1 cellular context compared by ENCODE assay signal in genomic region chr11:117143871-117144476, GRCh38.
TF ChIP-seq lines count a peak whose summit lies in the region.

A gene with protein sequence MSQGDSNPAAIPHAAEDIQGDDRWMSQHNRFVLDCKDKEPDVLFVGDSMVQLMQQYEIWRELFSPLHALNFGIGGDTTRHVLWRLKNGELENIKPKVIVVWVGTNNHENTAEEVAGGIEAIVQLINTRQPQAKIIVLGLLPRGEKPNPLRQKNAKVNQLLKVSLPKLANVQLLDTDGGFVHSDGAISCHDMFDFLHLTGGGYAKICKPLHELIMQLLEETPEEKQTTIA (plus strand): TSS chr11:117144287. CDS start chr11:117152448, 8,161 bp downstream.

TF ChIP-seq in HepG2, 621 proteins besides CTCF, POLR2A, EP300 and RAD21 (continued from another document and continues in another):
- TF ChIP-seq, protein P1, sequence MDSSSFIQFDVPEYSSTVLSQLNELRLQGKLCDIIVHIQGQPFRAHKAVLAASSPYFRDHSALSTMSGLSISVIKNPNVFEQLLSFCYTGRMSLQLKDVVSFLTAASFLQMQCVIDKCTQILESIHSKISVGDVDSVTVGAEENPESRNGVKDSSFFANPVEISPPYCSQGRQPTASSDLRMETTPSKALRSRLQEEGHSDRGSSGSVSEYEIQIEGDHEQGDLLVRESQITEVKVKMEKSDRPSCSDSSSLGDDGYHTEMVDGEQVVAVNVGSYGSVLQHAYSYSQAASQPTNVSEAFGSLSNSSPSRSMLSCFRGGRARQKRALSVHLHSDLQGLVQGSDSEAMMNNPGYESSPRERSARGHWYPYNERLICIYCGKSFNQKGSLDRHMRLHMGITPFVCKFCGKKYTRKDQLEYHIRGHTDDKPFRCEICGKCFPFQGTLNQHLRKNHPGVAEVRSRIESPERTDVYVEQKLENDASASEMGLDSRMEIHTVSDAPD (CRISPR knock-in tag; IDR thresholded peaks at IDR 0.05), result no peak
- TF ChIP-seq ERF (CRISPR knock-in tag; IDR thresholded peaks at IDR 0.05), result peak; percentile 77; the same call in 1 of the 2 replicates
- peak; percentile 89; the same call in 1 of the 2 replicates for TF ChIP-seq MXD4 (CRISPR knock-in tag; IDR thresholded peaks at IDR 0.05)
- TF ChIP-seq ADNP (CRISPR knock-in tag; IDR thresholded peaks at IDR 0.05), result no peak
- TF ChIP-seq THRA (CRISPR knock-in tag; IDR thresholded peaks at IDR 0.05; ENCODE audit: borderline replicate concordance), result peak; percentile 50; the same call in 1 of the 2 replicates
- TF ChIP-seq PAX8 (CRISPR knock-in tag; IDR thresholded peaks at IDR 0.05; ENCODE audit: borderline replicate concordance), result no peak; the same call in 1 of the 2 replicates
- TF ChIP-seq ZIK1 (CRISPR knock-in tag; IDR thresholded peaks at IDR 0.05; ENCODE audit: borderline replicate concordance, low read depth), result no peak; the same call in 1 of the 2 replicates
- TF ChIP-seq TBX3 (IDR thresholded peaks at IDR 0.05; ENCODE audit: borderline replicate concordance), result 0 out of 2 replicates have a peak, but pooled peaks have one; percentile 29
- no peak for TF ChIP-seq NR2F6 (IDR thresholded peaks at IDR 0.05)
- peak; percentile 26; the same call in 1 of the 2 replicates for TF ChIP-seq NR2F6 (CRISPR knock-in tag; IDR thresholded peaks at IDR 0.05)
- no peak for TF ChIP-seq ZNF24 (IDR thresholded peaks at IDR 0.05)
- TF ChIP-seq, protein P2, sequence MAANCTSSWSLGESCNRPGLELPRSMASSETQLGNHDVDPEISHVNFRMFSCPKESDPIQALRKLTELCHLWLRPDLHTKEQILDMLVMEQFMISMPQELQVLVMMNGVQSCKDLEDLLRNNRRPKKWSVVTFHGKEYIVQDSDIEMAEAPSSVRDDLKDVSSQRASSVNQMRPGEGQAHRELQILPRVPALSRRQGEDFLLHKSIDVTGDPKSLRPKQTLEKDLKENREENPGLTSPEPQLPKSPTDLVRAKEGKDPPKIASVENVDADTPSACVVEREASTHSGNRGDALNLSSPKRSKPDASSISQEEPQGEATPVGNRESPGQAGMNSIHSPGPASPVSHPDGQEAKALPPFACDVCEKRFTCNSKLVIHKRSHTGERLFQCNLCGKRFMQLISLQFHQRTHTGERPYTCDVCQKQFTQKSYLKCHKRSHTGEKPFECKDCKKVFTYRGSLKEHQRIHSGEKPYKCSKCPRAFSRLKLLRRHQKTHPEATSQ (CRISPR knock-in tag; IDR thresholded peaks at IDR 0.05; ENCODE audit: borderline replicate concordance), result no peak
- peak; percentile 85 for TF ChIP-seq CAMTA2 (CRISPR knock-in tag; IDR thresholded peaks at IDR 0.05; ENCODE audit: borderline replicate concordance)
- no peak for TF ChIP-seq ZNF296 (CRISPR knock-in tag; conservative IDR thresholded peaks at IDR 0.05)
- peak; percentile 48; the same call in 1 of the 2 replicates for TF ChIP-seq SOX5 (CRISPR knock-in tag; IDR thresholded peaks at IDR 0.05; ENCODE audit: borderline replicate concordance)
- TF ChIP-seq, protein P3, sequence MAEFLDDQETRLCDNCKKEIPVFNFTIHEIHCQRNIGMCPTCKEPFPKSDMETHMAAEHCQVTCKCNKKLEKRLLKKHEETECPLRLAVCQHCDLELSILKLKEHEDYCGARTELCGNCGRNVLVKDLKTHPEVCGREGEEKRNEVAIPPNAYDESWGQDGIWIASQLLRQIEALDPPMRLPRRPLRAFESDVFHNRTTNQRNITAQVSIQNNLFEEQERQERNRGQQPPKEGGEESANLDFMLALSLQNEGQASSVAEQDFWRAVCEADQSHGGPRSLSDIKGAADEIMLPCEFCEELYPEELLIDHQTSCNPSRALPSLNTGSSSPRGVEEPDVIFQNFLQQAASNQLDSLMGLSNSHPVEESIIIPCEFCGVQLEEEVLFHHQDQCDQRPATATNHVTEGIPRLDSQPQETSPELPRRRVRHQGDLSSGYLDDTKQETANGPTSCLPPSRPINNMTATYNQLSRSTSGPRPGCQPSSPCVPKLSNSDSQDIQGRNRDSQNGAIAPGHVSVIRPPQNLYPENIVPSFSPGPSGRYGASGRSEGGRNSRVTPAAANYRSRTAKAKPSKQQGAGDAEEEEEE (CRISPR knock-in tag; IDR thresholded peaks at IDR 0.05; ENCODE audit: borderline replicate concordance), result 0 out of 2 replicates have a peak, but pooled peaks have one; percentile 47
- TF ChIP-seq ZNF260 (CRISPR knock-in tag; IDR thresholded peaks at IDR 0.05; ENCODE audit: borderline replicate concordance, low read depth), result 0 out of 2 replicates have a peak, but pooled peaks have one; percentile 70
- TF ChIP-seq, protein P4, sequence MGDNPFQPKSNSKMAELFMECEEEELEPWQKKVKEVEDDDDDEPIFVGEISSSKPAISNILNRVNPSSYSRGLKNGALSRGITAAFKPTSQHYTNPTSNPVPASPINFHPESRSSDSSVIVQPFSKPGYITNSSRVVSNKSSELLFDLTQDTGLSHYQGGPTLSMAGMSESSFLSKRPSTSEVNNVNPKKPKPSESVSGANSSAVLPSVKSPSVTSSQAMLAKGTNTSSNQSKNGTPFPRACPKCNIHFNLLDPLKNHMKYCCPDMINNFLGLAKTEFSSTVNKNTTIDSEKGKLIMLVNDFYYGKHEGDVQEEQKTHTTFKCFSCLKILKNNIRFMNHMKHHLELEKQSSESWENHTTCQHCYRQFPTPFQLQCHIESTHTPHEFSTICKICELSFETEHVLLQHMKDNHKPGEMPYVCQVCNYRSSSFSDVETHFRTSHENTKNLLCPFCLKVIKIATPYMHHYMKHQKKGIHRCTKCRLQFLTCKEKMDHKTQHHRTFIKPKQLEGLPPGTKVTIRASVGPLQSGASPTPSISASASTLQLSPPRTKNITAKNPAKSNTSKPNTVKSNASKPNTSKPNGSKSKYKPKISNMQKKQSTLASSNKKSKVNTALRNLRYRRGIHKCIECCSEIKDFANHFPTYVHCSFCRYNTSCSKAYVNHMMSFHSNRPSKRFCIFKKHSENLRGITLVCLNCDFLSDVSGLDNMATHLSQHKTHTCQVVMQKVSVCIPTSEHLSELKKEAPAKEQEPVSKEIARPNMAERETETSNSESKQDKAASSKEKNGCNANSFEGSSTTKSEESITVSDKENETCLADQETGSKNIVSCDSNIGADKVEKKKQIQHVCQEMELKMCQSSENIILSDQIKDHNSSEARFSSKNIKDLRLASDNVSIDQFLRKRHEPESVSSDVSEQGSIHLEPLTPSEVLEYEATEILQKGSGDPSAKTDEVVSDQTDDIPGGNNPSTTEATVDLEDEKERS (CRISPR knock-in tag; IDR thresholded peaks at IDR 0.05), result peak; percentile 44
- TF ChIP-seq ZNF383 (CRISPR knock-in tag; IDR thresholded peaks at IDR 0.05; ENCODE audit: borderline replicate concordance), result peak; percentile 91; the same call in 1 of the 2 replicates
- no peak for TF ChIP-seq ZNF460 (CRISPR knock-in tag; IDR thresholded peaks at IDR 0.05; ENCODE audit: borderline replicate concordance)
- no peak; the same call in 1 of the 2 replicates for TF ChIP-seq KLF15 (CRISPR knock-in tag; IDR thresholded peaks at IDR 0.05; ENCODE audit: borderline replicate concordance)
- TF ChIP-seq, protein P5, sequence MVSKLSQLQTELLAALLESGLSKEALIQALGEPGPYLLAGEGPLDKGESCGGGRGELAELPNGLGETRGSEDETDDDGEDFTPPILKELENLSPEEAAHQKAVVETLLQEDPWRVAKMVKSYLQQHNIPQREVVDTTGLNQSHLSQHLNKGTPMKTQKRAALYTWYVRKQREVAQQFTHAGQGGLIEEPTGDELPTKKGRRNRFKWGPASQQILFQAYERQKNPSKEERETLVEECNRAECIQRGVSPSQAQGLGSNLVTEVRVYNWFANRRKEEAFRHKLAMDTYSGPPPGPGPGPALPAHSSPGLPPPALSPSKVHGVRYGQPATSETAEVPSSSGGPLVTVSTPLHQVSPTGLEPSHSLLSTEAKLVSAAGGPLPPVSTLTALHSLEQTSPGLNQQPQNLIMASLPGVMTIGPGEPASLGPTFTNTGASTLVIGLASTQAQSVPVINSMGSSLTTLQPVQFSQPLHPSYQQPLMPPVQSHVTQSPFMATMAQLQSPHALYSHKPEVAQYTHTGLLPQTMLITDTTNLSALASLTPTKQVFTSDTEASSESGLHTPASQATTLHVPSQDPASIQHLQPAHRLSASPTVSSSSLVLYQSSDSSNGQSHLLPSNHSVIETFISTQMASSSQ (IDR thresholded peaks at IDR 0.05; ENCODE audit: low read depth), result no peak
- TF ChIP-seq, protein P5 (CRISPR knock-in tag; IDR thresholded peaks at IDR 0.05; ENCODE audit: borderline replicate concordance), result peak; percentile 66; the same call in 1 of the 2 replicates
- TF ChIP-seq TBL1XR1 (IDR thresholded peaks at IDR 0.05; ENCODE audit: borderline replicate concordance, low read length, partially characterized antibody), result no peak
- TF ChIP-seq THYN1 (CRISPR knock-in tag; IDR thresholded peaks at IDR 0.05; ENCODE audit: borderline replicate concordance, low read depth), result no peak
- no peak for TF ChIP-seq ARID2 (CRISPR knock-in tag; IDR thresholded peaks at IDR 0.05; ENCODE audit: borderline replicate concordance)
- TF ChIP-seq CCDC6 (CRISPR knock-in tag; IDR thresholded peaks at IDR 0.05), result no peak; the same call in 1 of the 2 replicates
- TF ChIP-seq ZBTB8A (CRISPR knock-in tag; IDR thresholded peaks at IDR 0.05; ENCODE audit: borderline replicate concordance, low read depth), result no peak
- TF ChIP-seq FOXM1 (CRISPR knock-in tag; IDR thresholded peaks at IDR 0.05), result no peak
- TF ChIP-seq SYNCRIP (IDR thresholded peaks at IDR 0.05; ENCODE audit: insufficient read depth, low read depth, low read length), result no peak
- no peak for TF ChIP-seq RBM22 (optimal IDR thresholded peaks at IDR 0.05; ENCODE audit: low read length)
- TF ChIP-seq, protein P6, sequence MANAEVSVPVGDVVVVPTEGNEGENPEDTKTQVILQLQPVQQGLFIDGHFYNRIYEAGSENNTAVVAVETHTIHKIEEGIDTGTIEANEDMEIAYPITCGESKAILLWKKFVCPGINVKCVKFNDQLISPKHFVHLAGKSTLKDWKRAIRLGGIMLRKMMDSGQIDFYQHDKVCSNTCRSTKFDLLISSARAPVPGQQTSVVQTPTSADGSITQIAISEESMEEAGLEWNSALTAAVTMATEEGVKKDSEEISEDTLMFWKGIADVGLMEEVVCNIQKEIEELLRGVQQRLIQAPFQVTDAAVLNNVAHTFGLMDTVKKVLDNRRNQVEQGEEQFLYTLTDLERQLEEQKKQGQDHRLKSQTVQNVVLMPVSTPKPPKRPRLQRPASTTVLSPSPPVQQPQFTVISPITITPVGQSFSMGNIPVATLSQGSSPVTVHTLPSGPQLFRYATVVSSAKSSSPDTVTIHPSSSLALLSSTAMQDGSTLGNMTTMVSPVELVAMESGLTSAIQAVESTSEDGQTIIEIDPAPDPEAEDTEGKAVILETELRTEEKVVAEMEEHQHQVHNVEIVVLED (CRISPR knock-in tag; IDR thresholded peaks at IDR 0.05; ENCODE audit: borderline replicate concordance), result peak; percentile 80
- no peak for TF ChIP-seq MTERF4 (CRISPR knock-in tag; IDR thresholded peaks at IDR 0.05)
- TF ChIP-seq HMGA1 (CRISPR knock-in tag; conservative IDR thresholded peaks at IDR 0.05), result no peak
